In the genomic region with DNA sequence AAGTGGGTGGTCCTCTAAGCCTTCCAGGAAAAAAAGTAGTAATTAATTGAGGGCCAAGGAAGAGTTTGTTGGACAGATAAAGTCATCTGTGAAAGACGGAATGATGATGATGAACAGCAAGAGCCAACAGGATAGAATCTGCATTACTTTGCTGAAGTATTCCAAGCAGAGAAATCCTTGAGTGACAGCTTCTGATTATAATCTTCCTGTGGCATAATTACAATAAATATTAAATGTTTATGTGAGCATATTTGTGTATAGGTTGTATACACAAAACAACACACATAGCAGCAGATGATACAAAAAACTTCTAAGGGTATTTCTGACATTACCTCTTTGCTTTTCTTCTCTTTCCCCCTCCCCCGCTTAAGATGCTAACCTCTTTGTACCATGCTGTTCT, we compare ENCODE assay signal across 26 cellular contexts.
DNase-seq lines count a peak whose midpoint lies in the region; ATAC-seq, FAIRE-seq and TF ChIP-seq lines count a peak whose summit lies in the region.
"Had no signal": no experiment of that assay in that cellular context is flagged by ENCODE, and none has a peak within 500 bp of the region (broad histone marks: within the 10 kb centered on the region; RNA-seq: fewer than 3 reads in every experiment).

No MANE protein-coding gene starts in this region.

- no peak overlapping the region for H3K56ac ChIP-seq in H1 (replicated peaks; ENCODE audit: insufficient read length, low read depth, low read length)

- H3K27ac ChIP-seq in H1 (ENCODE audit: low read depth, low read length) (no peak overlapping the region), thyroid gland (no peak overlapping the region)
- H3K27ac ChIP-seq: BLaER1 had no signal

- DNase-seq in NT2/D1 (ENCODE audit: low read depth, low spot score) (peak; percentile 5), H1 (ENCODE audit: low read depth in 1 of 2, low spot score in 2 of 2) (no peak), thyroid gland (no peak)
- DNase-seq in stimulated activated CD8-positive, alpha-beta memory T cell treated with anti-CD3 and anti-CD28 coated beads, Interleukin-4, amount 100 ng/mL, for 48 hours: no peak
- DNase-seq: 8988T; ACHN; BE2C; C1 segment of cervical spinal cord; CD4-positive, alpha-beta memory T cell; CD4-positive, CD25-positive, alpha-beta regulatory T cell; CD8-positive, alpha-beta memory T cell; COR-L47; DMS 273 treated with DMSO at 0.1 percent for 48 hours; DMS153; DMS53; DMS79; DND-41; EL; GDM1 had no signal

- TF ChIP-seq EP300 in H1 (IDR thresholded peaks at IDR 0.05; ENCODE audit: borderline replicate concordance in 1 of 2, low read depth in 2 of 2, low read length in 2 of 2): no peak

- POLR2A ChIA-PET in H1 (lab: Charles Lee; ENCODE audit: partially characterized antibody): interaction anchor here (0.6 kb wide), 1 partner anchor 908 kb away, joined by 4 read pairs; no protein-coding TSS in a partner anchor

- H3K4me3 ChIP-seq in NT2/D1 (ENCODE audit: insufficient read length, low read depth): no peak overlapping the region
- H3K4me3 ChIP-seq in H1 (ENCODE audit: extremely low read depth in 1 of 4, insufficient read depth in 2 of 4, low read depth in 3 of 4, low read length in 4 of 4): no peak overlapping the region
- H3K4me3 ChIP-seq in thyroid gland (replicated peaks in 1 of 3): no peak overlapping the region
- H3K4me3 ChIP-seq: BLaER1, GM12878 had no signal

- H4K8ac ChIP-seq in H1 (ENCODE audit: extremely low read depth, insufficient read depth, low read length): no peak overlapping the region

- H3K23me2 ChIP-seq in H1 (ENCODE audit: low read depth, low read length): no peaks in the 10 kb centered on the region

- peak; percentile 28 for FAIRE-seq in H1 (lab: Jason Lieb, UNC)
- FAIRE-seq: A204.1, GM12878, GM12892, GM18507, GM19239 had no signal

- H3K79me1 ChIP-seq in H1 (ENCODE audit: low read depth, low read length): no peaks in the 10 kb centered on the region

- no peaks in the 10 kb centered on the region for H3K9me3 ChIP-seq in NT2/D1 (ENCODE audit: insufficient read depth, low read length)
- no peaks in the 10 kb centered on the region for H3K9me3 ChIP-seq in H1 (ENCODE audit: insufficient read depth in 2 of 2, low read depth in 1 of 2, low read length in 1 of 2)
- no peaks in the 10 kb centered on the region for H3K9me3 ChIP-seq in thyroid gland
- H3K9me3 ChIP-seq: BE2C, BLaER1 had no signal

- H3K27me3 ChIP-seq in NT2/D1 (ENCODE audit: insufficient read depth, insufficient read length): no peaks in the 10 kb centered on the region
- no peaks in the 10 kb centered on the region for H3K27me3 ChIP-seq in H1 (replicated peaks in 1 of 4; ENCODE audit: control insufficient read depth in 3 of 4, extremely low read depth in 1 of 4, insufficient read depth in 3 of 4, low read length in 3 of 4)
- no peaks in the 10 kb centered on the region for H3K27me3 ChIP-seq in thyroid gland
- H3K27me3 ChIP-seq: BE2C, BLaER1 had no signal

- no peak overlapping the region for H2AFZ ChIP-seq in H1 (ENCODE audit: low read length)

- H4K5ac ChIP-seq in H1 (ENCODE audit: insufficient read length, low read depth, low read length): no peak overlapping the region

- no peak overlapping the region for H3K18ac ChIP-seq in H1 (ENCODE audit: extremely low read depth, low read length)

- intact Hi-C loops in thyroid gland (cut with DNase I): no loop called here

- no peak overlapping the region for H2AK5ac ChIP-seq in H1 (ENCODE audit: low read depth, low read length)

- TF ChIP-seq POLR2A in H1 (IDR thresholded peaks at IDR 0.05; ENCODE audit: control extremely low read depth in 1 of 2, low read depth in 2 of 2, low read length in 2 of 2) (no peak), thyroid gland (IDR thresholded peaks at IDR 0.05) (no peak)

- no peaks in the 10 kb centered on the region for H3K79me2 ChIP-seq in H1 (ENCODE audit: control insufficient read depth in 1 of 2, insufficient read depth in 2 of 2, low read length in 2 of 2)

- no peak overlapping the region for H2BK5ac ChIP-seq in H1 (ENCODE audit: low read depth, low read length)

- ATAC-seq in GM21529 (IDR thresholded peaks at IDR 0.05; ENCODE audit: unreplicated experiment): no peak
- ATAC-seq: GM12878 had no signal

- H3K23ac ChIP-seq in H1 (ENCODE audit: insufficient read length): no peak overlapping the region

- CTCF ChIA-PET in H1 (lab: Charles Lee; ENCODE audit: partially characterized antibody): interaction anchor here (0.6 to 0.9 kb wide), 2 partner anchors 283 to 523 kb away, joined by 3 to 4 read pairs; no protein-coding TSS in a partner anchor

- no peak overlapping the region for H2BK12ac ChIP-seq in H1 (ENCODE audit: low read depth, low read length)

- H3K36me3 ChIP-seq in NT2/D1 (ENCODE audit: insufficient read depth, insufficient read length, low read length) (no peaks in the 10 kb centered on the region), H1 (ENCODE audit: control insufficient read depth in 2 of 4, insufficient read depth in 4 of 4, low read length in 3 of 4) (no peaks in the 10 kb centered on the region), thyroid gland (no peaks in the 10 kb centered on the region)
- H3K36me3 ChIP-seq: BE2C, BLaER1 had no signal

- TF ChIP-seq CTCF in H1 (IDR thresholded peaks at IDR 0.05; ENCODE audit: control extremely low read depth in 1 of 3, insufficient read depth in 1 of 3, low read depth in 1 of 3, low read length in 3 of 3): no peak
- TF ChIP-seq CTCF in thyroid gland (IDR thresholded peaks at IDR 0.05): no peak

- no peaks in the 10 kb centered on the region for H4K20me1 ChIP-seq in H1 (replicated peaks in 1 of 2; ENCODE audit: control insufficient read depth in 1 of 2, insufficient read depth in 2 of 2, low read length in 2 of 2)
- H4K20me1 ChIP-seq: BLaER1 had no signal

- no peak overlapping the region for H3K14ac ChIP-seq in H1 (ENCODE audit: insufficient read length)

- H3K4me2 ChIP-seq in H1 (ENCODE audit: insufficient read depth in 1 of 2, low read depth in 2 of 2, low read length in 2 of 2): no peak overlapping the region
- H3K4me2 ChIP-seq: BLaER1 had no signal

- no peak overlapping the region for H2BK15ac ChIP-seq in H1 (ENCODE audit: low read length)

- H3K4me1 ChIP-seq in NT2/D1 (ENCODE audit: insufficient read depth, insufficient read length): no peaks in the 10 kb centered on the region
- H3K4me1 ChIP-seq in H1 (replicated peaks in 1 of 4; ENCODE audit: control insufficient read depth in 3 of 4, insufficient read depth in 4 of 4, low read length in 3 of 4): peaks cover 0 to 3% (median 1%) of the 10 kb centered on the region in 4 experiments; a peak in 2 of 7 replicates
- H3K4me1 ChIP-seq in thyroid gland: no peaks in the 10 kb centered on the region
- H3K4me1 ChIP-seq: BE2C, BLaER1 had no signal

- H3K9ac ChIP-seq in NT2/D1 (ENCODE audit: insufficient read length, low read depth): no peak overlapping the region
- no peak overlapping the region for H3K9ac ChIP-seq in H1 (replicated peaks in 1 of 4; ENCODE audit: extremely low read depth in 1 of 4, low read depth in 3 of 4, low read length in 3 of 4)
- H3K9ac ChIP-seq: BLaER1 had no signal

- no peak overlapping the region for H2BK120ac ChIP-seq in H1 (replicated peaks; ENCODE audit: low read depth, low read length)

- TF ChIP-seq RAD21 in H1 (IDR thresholded peaks at IDR 0.05 in 1 of 2, conservative IDR thresholded peaks at IDR 0.05 in 1 of 2; ENCODE audit: low read depth in 2 of 2, low read length in 2 of 2): no peak

- H4K91ac ChIP-seq in H1 (replicated peaks; ENCODE audit: insufficient read length, low read length): no peak overlapping the region

- no peak overlapping the region for H3K4ac ChIP-seq in H1 (replicated peaks; ENCODE audit: insufficient read length, low read depth, low read length)

- H2BK20ac ChIP-seq in H1 (ENCODE audit: low read length): no peak overlapping the region

- 81% methylated on average over 2 of the region's 2 CpGs; no CpG with 5 or more reads in 1 of the 2 experiments for WGBS in H1 (ENCODE audit: extremely low coverage in 1 of 2, insufficient coverage in 1 of 2, insufficient read length in 1 of 2, insufficient replicate concordance in 2 of 2, low coverage in 1 of 2, low lambda C conversion rate in 2 of 2, missing lambda C conversion rate in 1 of 2), 2 experiments
- WGBS in thyroid gland, 2 donors: 86 to 90% methylated on average over 2 of the region's 2 CpGs

TF ChIP-seq in H1, 55 proteins besides CTCF, POLR2A, EP300 and RAD21:
- TF ChIP-seq SP2 (IDR thresholded peaks at IDR 0.05; ENCODE audit: low read length) (no peak), RNF2 (IDR thresholded peaks at IDR 0.05; ENCODE audit: borderline replicate concordance, low read depth, low read length, missing control alignments, poor library complexity, severe bottlenecking) (no peak), SIN3A (conservative IDR thresholded peaks at IDR 0.05 in 1 of 2, IDR thresholded peaks at IDR 0.05 in 1 of 2; ENCODE audit: low read depth in 1 of 2, low read length in 2 of 2) (no peak), SUZ12 (IDR thresholded peaks at IDR 0.05; ENCODE audit: low read length) (no peak), RXRA (IDR thresholded peaks at IDR 0.05; ENCODE audit: insufficient read depth, low read depth, low read length) (no peak), TAF7 (optimal IDR thresholded peaks at IDR 0.05; ENCODE audit: borderline replicate concordance, low read depth, low read length) (no peak), JUND (IDR thresholded peaks at IDR 0.05; ENCODE audit: low read length) (no peak), CBX8 (IDR thresholded peaks at IDR 0.05; ENCODE audit: borderline replicate concordance, low read depth, low read length) (no peak), TAF1 (IDR thresholded peaks at IDR 0.05; ENCODE audit: low read depth, low read length) (no peak)
- TF ChIP-seq, protein P1, sequence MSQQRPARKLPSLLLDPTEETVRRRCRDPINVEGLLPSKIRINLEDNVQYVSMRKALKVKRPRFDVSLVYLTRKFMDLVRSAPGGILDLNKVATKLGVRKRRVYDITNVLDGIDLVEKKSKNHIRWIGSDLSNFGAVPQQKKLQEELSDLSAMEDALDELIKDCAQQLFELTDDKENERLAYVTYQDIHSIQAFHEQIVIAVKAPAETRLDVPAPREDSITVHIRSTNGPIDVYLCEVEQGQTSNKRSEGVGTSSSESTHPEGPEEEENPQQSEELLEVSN (IDR thresholded peaks at IDR 0.05): no peak
